In the genomic region with DNA sequence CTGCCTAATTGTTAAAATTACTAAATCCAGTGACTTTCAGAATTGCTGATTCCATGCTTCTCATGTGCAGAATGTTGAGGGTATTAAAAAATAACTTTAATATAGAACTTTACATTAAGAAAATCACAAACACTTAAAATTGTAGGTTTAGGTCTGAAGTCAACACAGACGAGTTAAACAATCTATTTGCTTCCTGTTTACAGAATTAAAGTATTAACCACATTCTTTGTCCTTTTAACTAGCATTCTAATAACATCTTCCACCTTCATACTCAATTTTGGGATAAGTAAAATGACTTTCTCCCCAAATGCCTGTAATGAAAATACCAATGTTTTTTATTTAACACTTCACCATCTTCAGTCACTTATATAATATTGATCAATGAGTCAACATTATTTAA, we compare ENCODE assay signal across 9 cellular contexts. TPM values are rescaled to one million over a fixed set of nuclear protein-coding genes. Genes with fewer than 3 reads are reported as not detected.
A peak's percentile ranks its signal among the peaks of the same experiment; 100 is the strongest.
DNase-seq lines count a peak whose midpoint lies in the region; ATAC-seq and TF ChIP-seq lines count a peak whose summit lies in the region.
"Had no signal": no experiment of that assay in that cellular context is flagged by ENCODE, and none has a peak within 500 bp of the region (broad histone marks: within the 10 kb centered on the region; RNA-seq: fewer than 3 reads in every experiment).

No MANE protein-coding gene starts in this region.

- no peaks in the 10 kb centered on the region for H3F3A ChIP-seq in PC-9 (ENCODE audit: insufficient read depth, low read depth)

- peaks cover 35% of the 10 kb centered on the region for H3K4me1 ChIP-seq in CD8-positive, alpha-beta T cell (ENCODE audit: insufficient read depth, low read length)
- peaks cover 67% of the 10 kb centered on the region for H3K4me1 ChIP-seq in PC-9 (replicated peaks; ENCODE audit: insufficient read depth)
- peaks cover 30% of the 10 kb centered on the region for H3K4me1 ChIP-seq in neuron (ENCODE audit: insufficient read depth, low read length)

- peak overlapping the region; percentile 95 for H3K4me2 ChIP-seq in PC-9

- H2AFZ ChIP-seq in PC-9 (no peak overlapping the region), neuron (ENCODE audit: low read depth, low read length) (no peak overlapping the region)

- POLR2A ChIA-PET in CD8-positive, alpha-beta T cell (lab: Charles Lee), result no interaction called here
- POLR2A ChIA-PET in PC-9 (lab: Charles Lee; ENCODE audit: unreplicated experiment), result interaction anchor here (0.5 to 1.0 kb wide), 2 partner anchors 16 to 1393 kb away, joined by 3 to 4 read pairs; no protein-coding TSS in a partner anchor

- peaks cover 70% of the 10 kb centered on the region for H3K4me1 Mint-ChIP-seq in CD8-positive, alpha-beta T cell (ENCODE audit: low read depth)

- TF ChIP-seq CTCF in CD8-positive, alpha-beta T cell (IDR thresholded peaks at IDR 0.05), result no peak
- TF ChIP-seq CTCF in PC-9 (conservative IDR thresholded peaks at IDR 0.05), result no peak

- CTCF ChIA-PET in CD8-positive, alpha-beta T cell (lab: Charles Lee), result interaction anchor here (0.6 to 2.1 kb wide), 4 partner anchors 53 to 698 kb away, joined by 3 to 7 read pairs (median 3); no protein-coding TSS in a partner anchor
- CTCF ChIA-PET in PC-9 (lab: Charles Lee), result interaction anchor here (0.9 kb wide), 1 partner anchor 53 kb away, joined by 4 read pairs; no protein-coding TSS in a partner anchor

- peaks cover 94% of the 10 kb centered on the region for H3K79me2 ChIP-seq in PC-9 (ENCODE audit: low read depth)

- peaks cover 44% of the 10 kb centered on the region for H4K20me1 ChIP-seq in PC-9 (ENCODE audit: insufficient read depth)

- no peak overlapping the region for H3K4me3 ChIP-seq in CD8-positive, alpha-beta T cell (ENCODE audit: low read depth, low read length)
- peak overlapping the region; percentile 99 for H3K4me3 ChIP-seq in PC-9
- H3K4me3 ChIP-seq in neuron (ENCODE audit: low read length), result peak overlapping the region; percentile 75

- no peak overlapping the region for H3K27ac ChIP-seq in CD8-positive, alpha-beta T cell (ENCODE audit: low read depth, low read length)
- peak overlapping the region; percentile 71; the same call in 1 of the 2 replicates for H3K27ac ChIP-seq in PC-9
- peak overlapping the region; percentile 96 for H3K27ac ChIP-seq in epithelial cell of prostate

- no peaks in the 10 kb centered on the region for H3K9me3 Mint-ChIP-seq in CD8-positive, alpha-beta T cell

- peaks cover 6% of the 10 kb centered on the region for H3K36me3 Mint-ChIP-seq in CD8-positive, alpha-beta T cell

- no peak for DNase-seq in CD8-positive, alpha-beta T cell
- DNase-seq in PC-9 (no peak), epithelial cell of prostate (ENCODE audit: low read depth, low spot score) (no peak), cortex of kidney (lab: John Stamatoyannopoulos, UW) (no peak), NCI-H226 (no peak)
- DNase-seq in effector CD4-positive, alpha-beta T cell, result no peak
- DNase-seq: NCI-H2171 treated with DMSO at 0.1 percent for 48 hours had no signal

- no peaks in the 10 kb centered on the region for H3K9me2 ChIP-seq in PC-9 (ENCODE audit: insufficient read depth)

- no peak for ATAC-seq in CD8-positive, alpha-beta T cell
- ATAC-seq in HG02973 (IDR thresholded peaks at IDR 0.05; ENCODE audit: unreplicated experiment), result no peak

- H3K27me3 ChIP-seq in CD8-positive, alpha-beta T cell (ENCODE audit: insufficient read depth, low read length), result no peaks in the 10 kb centered on the region
- H3K27me3 ChIP-seq in PC-9 (ENCODE audit: insufficient read depth, low read depth) (no peaks in the 10 kb centered on the region), neuron (ENCODE audit: insufficient read depth, low read length) (no peaks in the 10 kb centered on the region)

- H3K9me3 ChIP-seq in CD8-positive, alpha-beta T cell (ENCODE audit: low read length), result no peaks in the 10 kb centered on the region
- H3K9me3 ChIP-seq in PC-9 (ENCODE audit: insufficient read depth, low read depth), result no peaks in the 10 kb centered on the region
- no peaks in the 10 kb centered on the region for H3K9me3 ChIP-seq in neuron (ENCODE audit: low read length)

- intact Hi-C loops in CD8-positive, alpha-beta T cell (cut with DNase I, micrococcal nuclease), result loop anchor here (5.0 to 10.0 kb wide), 11 partner anchors 33 to 1923 kb away; partner anchors contain the start of genes ARHGAP12 (in 1 of the 2), CCDC7 (in 1 of the 2), EPC1 (in 1 of the 2) and KIF5B (in 1 of the 2)
- intact Hi-C loops in PC-9 (cut with micrococcal nuclease; ENCODE audit: unreplicated experiment), result loop anchor here (5.0 to 10.0 kb wide), 2 partner anchors 508 to 611 kb away; partner anchors contain the start of genes CCDC7 and EPC1

- no peaks in the 10 kb centered on the region for H3K36me3 ChIP-seq in CD8-positive, alpha-beta T cell (ENCODE audit: insufficient read depth, low read length)
- H3K36me3 ChIP-seq in PC-9 (ENCODE audit: low read depth) (peaks cover 33% of the 10 kb centered on the region), neuron (ENCODE audit: insufficient read depth, low read length) (no peaks in the 10 kb centered on the region)

- no peak overlapping the region for H3K27ac Mint-ChIP-seq in CD8-positive, alpha-beta T cell

- BruUV-seq in PC-9 (replicated peaks; lab: Mats Ljungman, UMichigan), result no TSS peak

- H3K4me3 Mint-ChIP-seq in CD8-positive, alpha-beta T cell, result peak overlapping the region; percentile 83

- no peaks in the 10 kb centered on the region for H3K27me3 Mint-ChIP-seq in CD8-positive, alpha-beta T cell (ENCODE audit: low read depth)

RNA-seq across cellular contexts. Expression of gene ITGB1, which starts 2.2 kb away (rescaled TPM):
- 10 to 100 TPM; 34.2 to 34.5 TPM for total RNA-seq in CD8-positive, alpha-beta T cell
- 307 and 421 TPM in 2 replicates for total RNA-seq in PC-9 (2021)
